8 cellular contexts compared by ENCODE assay signal in the genomic region with DNA sequence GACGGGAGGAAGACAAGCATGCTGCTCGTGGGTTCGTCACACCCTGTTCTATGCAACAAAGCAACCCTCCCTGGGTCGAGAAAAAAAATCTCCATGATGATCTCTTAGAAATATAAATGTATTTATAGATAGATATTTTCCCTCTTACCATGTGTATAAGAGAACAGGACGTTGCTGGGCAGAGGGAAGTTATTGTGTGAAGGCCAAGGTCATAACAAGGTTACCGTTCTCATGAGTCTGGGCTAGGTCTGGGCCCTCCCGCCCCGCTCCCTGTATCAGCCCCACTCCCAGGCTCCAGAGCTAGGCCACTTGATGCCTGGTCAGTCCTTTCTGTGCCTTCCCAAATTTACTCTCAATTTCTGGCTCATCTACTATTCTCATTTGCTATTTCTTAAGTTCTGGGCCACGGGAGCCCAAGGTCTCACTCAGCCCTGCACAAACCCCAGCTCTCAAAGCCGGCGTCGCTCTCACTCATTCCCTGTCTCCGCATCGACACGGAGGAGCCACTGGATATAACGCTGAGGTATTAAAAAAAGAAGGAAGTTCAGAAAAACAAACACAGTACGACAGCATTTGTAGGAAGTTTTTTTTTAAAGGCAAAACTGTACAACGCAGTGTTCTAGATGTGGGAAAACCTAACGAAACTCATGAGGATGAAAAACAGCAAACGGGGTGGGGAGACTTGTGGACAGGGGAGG.
DNase-seq lines count a peak whose midpoint lies in the region; ATAC-seq, FAIRE-seq and TF ChIP-seq lines count a peak whose summit lies in the region.

No MANE protein-coding gene starts in this region.

- in situ Hi-C loops in K562 (cut with MboI), result no loop called here

- TF ChIP-seq RAD21 in K562 (CRISPR knock-in tag; conservative IDR thresholded peaks at IDR 0.05 in 1 of 2, IDR thresholded peaks at IDR 0.05 in 1 of 2), result no peak

- peaks cover 0 to 5% (median 0%) of the 10 kb centered on the region in 8 donors for H3K9me3 Mint-ChIP-seq in CD4-positive, alpha-beta memory T cell

- H3K4me3 Mint-ChIP-seq in CD4-positive, alpha-beta memory T cell, result peak overlapping the region; percentile 86 to 93 (median 89)

- H3K27ac Mint-ChIP-seq in CD4-positive, alpha-beta memory T cell, result peak overlapping the region; percentile 94 to 99 (median 98)

- POLR2A ChIA-PET in CD4-positive, alpha-beta memory T cell (lab: Charles Lee; ENCODE audit: partially characterized antibody), result interaction anchor here (0.8 to 1.8 kb wide), 7 partner anchors 15 to 780 kb away, joined by 3 to 8 read pairs (median 4); a partner anchor contains a TSS
- POLR2A ChIA-PET in K562 (lab: Yijun Ruan, JAX), result interaction anchor here (0.7 to 3.4 kb wide), 9 partner anchors 9 to 1948 kb away, joined by 3 to 22 read pairs (median 4); no protein-coding TSS in a partner anchor

- BruUV-seq in K562 (replicated peaks; lab: Mats Ljungman, UMichigan), result TSS peak; percentile 64

- H3K4me3 ChIP-seq in CD4-positive, alpha-beta memory T cell (ENCODE audit: low read length in 2 of 2), result peak overlapping the region in 1 of 2 donors; percentile 0
- H3K4me3 ChIP-seq in K562 (peak overlapping the region; percentile 23), left lung (peak overlapping the region in 1 of 2 donors; percentile 36), stomach (peak overlapping the region in 3 of 4 donors; percentile 37 to 42 (median 38))

- H3K4me1 Mint-ChIP-seq in CD4-positive, alpha-beta memory T cell, result peaks cover 33 to 58% (median 42%) of the 10 kb centered on the region in 4 donors

- TF ChIP-seq CTCF in K562 (IDR thresholded peaks at IDR 0.05 in 2 of 3, conservative IDR thresholded peaks at IDR 0.05 in 1 of 3; ENCODE audit: insufficient read depth in 2 of 3, low read depth in 1 of 3, low read length in 3 of 3), result no peak
- no peak for TF ChIP-seq CTCF in left lung (IDR thresholded peaks at IDR 0.05)
- no peak for TF ChIP-seq CTCF in stomach (IDR thresholded peaks at IDR 0.05)

- peak; percentile 58 for FAIRE-seq in K562 (lab: Jason Lieb, UNC)

- peaks cover 7% of the 10 kb centered on the region; the same call in 1 of the 3 replicates for H3K79me2 ChIP-seq in K562 (ENCODE audit: control insufficient read depth, insufficient read depth, low read length)

- no peaks in the 10 kb centered on the region for H3K36me3 ChIP-seq in CD4-positive, alpha-beta memory T cell (ENCODE audit: insufficient read depth, low read length)
- H3K36me3 ChIP-seq in K562 (ENCODE audit: control insufficient read depth, insufficient read depth, low read length), result no peaks in the 10 kb centered on the region
- no peaks in the 10 kb centered on the region for H3K36me3 ChIP-seq in left lung
- H3K36me3 ChIP-seq in stomach, result no peaks in the 10 kb centered on the region

- H3K9me3 ChIP-seq in CD4-positive, alpha-beta memory T cell (ENCODE audit: control insufficient read depth in 1 of 2, low read length in 2 of 2), result no peaks in the 10 kb centered on the region
- H3K9me3 ChIP-seq in K562 (replicated peaks; ENCODE audit: control insufficient read depth, insufficient read depth, low read depth, low read length) (no peaks in the 10 kb centered on the region), left lung (no peaks in the 10 kb centered on the region), stomach (no peaks in the 10 kb centered on the region)

- intact Hi-C loops in CD4-positive, alpha-beta memory T cell (cut with micrococcal nuclease), result loop anchor here (1.0 to 10.0 kb wide), 12 partner anchors 15 to 1907 kb away; a partner anchor contains a TSS
- intact Hi-C loops in K562 (cut with micrococcal nuclease) (loop anchor here (2.0 to 10.0 kb wide), 4 partner anchors 15 to 669 kb away; a partner anchor contains a TSS), left lung (cut with DNase I) (no loop called here), stomach (cut with DNase I; ENCODE audit: low total_unique reads) (no loop called here)

- H3K9me1 ChIP-seq in K562 (ENCODE audit: control insufficient read depth, insufficient read depth, low read length), result no peaks in the 10 kb centered on the region

- no peaks in the 10 kb centered on the region for H4K20me1 ChIP-seq in K562 (replicated peaks; ENCODE audit: control insufficient read depth, insufficient read depth, low read length)

- TF ChIP-seq EP300 in K562 (IDR thresholded peaks at IDR 0.05; ENCODE audit: low read length) (no peak), stomach (IDR thresholded peaks at IDR 0.05) (no peak)

- peaks cover 36% of the 10 kb centered on the region for H3K4me1 ChIP-seq in CD4-positive, alpha-beta memory T cell (ENCODE audit: insufficient read depth, low read length)
- peaks cover 26 to 60% of the 10 kb centered on the region in 2 experiments for H3K4me1 ChIP-seq in K562 (replicated peaks in 1 of 2; ENCODE audit: control insufficient read depth in 2 of 2, insufficient read depth in 2 of 2, low read length in 2 of 2)
- peaks cover 19 to 37% of the 10 kb centered on the region in 2 donors for H3K4me1 ChIP-seq in left lung
- H3K4me1 ChIP-seq in stomach, result peaks cover 28 to 82% (median 50%) of the 10 kb centered on the region in 4 donors

- peaks cover 0 to 3% of the 10 kb centered on the region in 2 donors for H3K36me3 Mint-ChIP-seq in CD4-positive, alpha-beta memory T cell

- H3K4me2 ChIP-seq in K562 (ENCODE audit: insufficient read depth, low read length), result peak overlapping the region; percentile 85

- 2% methylated on average over 20 of the region's 20 CpGs for WGBS in K562 (ENCODE audit: insufficient coverage, low coverage, missing lambda C conversion rate)
- WGBS in stomach, 5 donors, result 13 to 15% (median 14%) methylated on average over 20 of the region's 20 CpGs

- peaks cover 1 to 4% of the 10 kb centered on the region in 2 donors for H3K27me3 Mint-ChIP-seq in CD4-positive, alpha-beta memory T cell

- H3K27ac ChIP-seq in CD4-positive, alpha-beta memory T cell (ENCODE audit: low read depth, low read length), result peak overlapping the region; percentile 61
- peak overlapping the region; percentile 96 for H3K27ac ChIP-seq in K562 (ENCODE audit: extremely low read depth, low read depth, low read length)
- peak overlapping the region; percentile 84 to 89 for H3K27ac ChIP-seq in left lung
- peak overlapping the region; percentile 81 to 96 (median 88) for H3K27ac ChIP-seq in stomach

- peak; percentile 57 to 69 (median 61) for DNase-seq in CD4-positive, alpha-beta memory T cell
- peak; percentile 73 to 74 for DNase-seq in NCI-H526 (lab: John Stamatoyannopoulos, UW)
- peak; percentile 59 to 72 (median 60) for DNase-seq in K562 (ENCODE audit: extremely low read depth in 1 of 4, low spot score in 3 of 4)
- no peak for DNase-seq in left lung
- no peak for DNase-seq in stomach

- TF ChIP-seq POLR2A in K562 (conservative IDR thresholded peaks at IDR 0.05) (peak; percentile 29; the same call in 1 of the 2 replicates), stomach (IDR thresholded peaks at IDR 0.05) (no peak)

- peak; percentile 72 for ATAC-seq in K562
- peak; percentile 29 for ATAC-seq in left lung
- no peak for ATAC-seq in GM21360 (IDR thresholded peaks at IDR 0.05; ENCODE audit: unreplicated experiment)
- ATAC-seq in GM19328 (IDR thresholded peaks at IDR 0.05; ENCODE audit: unreplicated experiment), result no peak
- ATAC-seq in GM19397 (IDR thresholded peaks at IDR 0.05; ENCODE audit: unreplicated experiment), result no peak

- H3K27me3 ChIP-seq in CD4-positive, alpha-beta memory T cell (ENCODE audit: insufficient read depth, low read length), result no peaks in the 10 kb centered on the region
- H3K27me3 ChIP-seq in K562 (ENCODE audit: control insufficient read depth in 2 of 2, insufficient read depth in 2 of 2, low read length in 2 of 2) (no peaks in the 10 kb centered on the region), left lung (peaks cover 0 to 7% of the 10 kb centered on the region in 2 donors), stomach (no peaks in the 10 kb centered on the region)

- CTCF ChIA-PET in CD4-positive, alpha-beta memory T cell (lab: Charles Lee; ENCODE audit: partially characterized antibody), result interaction anchor here (1.0 to 1.2 kb wide), 3 partner anchors 15 to 666 kb away, joined by 3 to 4 read pairs (median 3); a partner anchor contains a TSS
- CTCF ChIA-PET in K562 (lab: Yijun Ruan, JAX; ENCODE audit: low intra/inter-chr PET ratio), result no interaction called here

- H3K9ac ChIP-seq in K562 (ENCODE audit: insufficient read depth in 1 of 2, low read depth in 2 of 2, low read length in 2 of 2), result peak overlapping the region; percentile 83 to 85

- H2AFZ ChIP-seq in K562 (ENCODE audit: low read depth, low read length), result peak overlapping the region; percentile 93

TF ChIP-seq in K562, 482 proteins besides CTCF, POLR2A, EP300 and RAD21 (continues in another document):
- TF ChIP-seq, protein P1, sequence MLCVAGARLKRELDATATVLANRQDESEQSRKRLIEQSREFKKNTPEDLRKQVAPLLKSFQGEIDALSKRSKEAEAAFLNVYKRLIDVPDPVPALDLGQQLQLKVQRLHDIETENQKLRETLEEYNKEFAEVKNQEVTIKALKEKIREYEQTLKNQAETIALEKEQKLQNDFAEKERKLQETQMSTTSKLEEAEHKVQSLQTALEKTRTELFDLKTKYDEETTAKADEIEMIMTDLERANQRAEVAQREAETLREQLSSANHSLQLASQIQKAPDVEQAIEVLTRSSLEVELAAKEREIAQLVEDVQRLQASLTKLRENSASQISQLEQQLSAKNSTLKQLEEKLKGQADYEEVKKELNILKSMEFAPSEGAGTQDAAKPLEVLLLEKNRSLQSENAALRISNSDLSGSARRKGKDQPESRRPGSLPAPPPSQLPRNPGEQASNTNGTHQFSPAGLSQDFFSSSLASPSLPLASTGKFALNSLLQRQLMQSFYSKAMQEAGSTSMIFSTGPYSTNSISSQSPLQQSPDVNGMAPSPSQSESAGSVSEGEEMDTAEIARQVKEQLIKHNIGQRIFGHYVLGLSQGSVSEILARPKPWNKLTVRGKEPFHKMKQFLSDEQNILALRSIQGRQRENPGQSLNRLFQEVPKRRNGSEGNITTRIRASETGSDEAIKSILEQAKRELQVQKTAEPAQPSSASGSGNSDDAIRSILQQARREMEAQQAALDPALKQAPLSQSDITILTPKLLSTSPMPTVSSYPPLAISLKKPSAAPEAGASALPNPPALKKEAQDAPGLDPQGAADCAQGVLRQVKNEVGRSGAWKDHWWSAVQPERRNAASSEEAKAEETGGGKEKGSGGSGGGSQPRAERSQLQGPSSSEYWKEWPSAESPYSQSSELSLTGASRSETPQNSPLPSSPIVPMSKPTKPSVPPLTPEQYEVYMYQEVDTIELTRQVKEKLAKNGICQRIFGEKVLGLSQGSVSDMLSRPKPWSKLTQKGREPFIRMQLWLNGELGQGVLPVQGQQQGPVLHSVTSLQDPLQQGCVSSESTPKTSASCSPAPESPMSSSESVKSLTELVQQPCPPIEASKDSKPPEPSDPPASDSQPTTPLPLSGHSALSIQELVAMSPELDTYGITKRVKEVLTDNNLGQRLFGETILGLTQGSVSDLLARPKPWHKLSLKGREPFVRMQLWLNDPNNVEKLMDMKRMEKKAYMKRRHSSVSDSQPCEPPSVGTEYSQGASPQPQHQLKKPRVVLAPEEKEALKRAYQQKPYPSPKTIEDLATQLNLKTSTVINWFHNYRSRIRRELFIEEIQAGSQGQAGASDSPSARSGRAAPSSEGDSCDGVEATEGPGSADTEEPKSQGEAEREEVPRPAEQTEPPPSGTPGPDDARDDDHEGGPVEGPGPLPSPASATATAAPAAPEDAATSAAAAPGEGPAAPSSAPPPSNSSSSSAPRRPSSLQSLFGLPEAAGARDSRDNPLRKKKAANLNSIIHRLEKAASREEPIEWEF (CRISPR knock-in tag; IDR thresholded peaks at IDR 0.05), result peak; percentile 46; the same call in 1 of the 2 replicates

Comparison
In these comparisons a context has a peak if more than half of its experiments do, and no peak if none do; other contexts are left out.
1. DNase-seq: peak in CD4-positive, alpha-beta memory T cell (5 of 5), NCI-H526 (2 of 2) and K562 (4 of 4); none in left lung (0 of 2) and stomach (single experiment).
2. ATAC-seq: peak in K562 (single experiment) and left lung (single experiment); none in GM21360 (single experiment), GM19328 (single experiment) and GM19397 (single experiment).
3. intact Hi-C loops: an anchor here in CD4-positive, alpha-beta memory T cell (1.0 to 10.0 kb wide) and K562 (2.0 to 10.0 kb wide); none called in left lung and stomach.
4. Peak in every context shown above with its lines, with median percentiles within 50 percentile points of each other: H3K27ac ChIP-seq.